ENCODE assay signal across 20 cellular contexts in genomic region chr22:30892731-30893221, GRCh38.
"Had no signal": no experiment of that assay in that cellular context is flagged by ENCODE, and none has a peak within 500 bp of the region (broad histone marks: within the 10 kb centered on the region; RNA-seq: fewer than 3 reads in every experiment).

No MANE protein-coding gene starts in this region.

- H3K4me3 ChIP-seq: ascending aorta, colonic mucosa, dorsolateral prefrontal cortex, esophagus muscularis mucosa, gastrocnemius medialis, prostate gland, tibial artery had no signal

- H3K9me3 ChIP-seq: ascending aorta, colonic mucosa, esophagus muscularis mucosa, gastrocnemius medialis, prostate gland, tibial artery had no signal

- H3K36me3 ChIP-seq: brain microvascular endothelial cell, colonic mucosa, prostate gland had no signal

- H3K4me3 Mint-ChIP-seq: activated B cell treated with CpG ODN at 0.5 μM for 24 hours; activated CD4-positive, alpha-beta memory T cell treated with anti-CD3 and anti-CD28 coated beads for 36 hours; effector memory CD8-positive, alpha-beta T cell; T-helper 1 cell treated with Interleukin-12 subunit alpha and Interleukin-12 subunit beta and Interleukin-4 antibody, amounts not matched to agents 30 μg/mL and 1 μg/mL, for 36 hours had no signal

- H3K4me1 ChIP-seq: ascending aorta, colonic mucosa, esophagus muscularis mucosa, gastrocnemius medialis, prostate gland, tibial artery had no signal

- ATAC-seq: effector memory CD8-positive, alpha-beta T cell; gastrocnemius medialis had no signal

- H3K27me3 Mint-ChIP-seq: activated B cell treated with CpG ODN at 0.5 μM for 24 hours; activated CD4-positive, alpha-beta memory T cell treated with anti-CD3 and anti-CD28 coated beads for 36 hours; effector memory CD8-positive, alpha-beta T cell had no signal

- H3K36me3 Mint-ChIP-seq: activated CD4-positive, alpha-beta memory T cell treated with anti-CD3 and anti-CD28 coated beads for 36 hours had no signal

- H3K27ac ChIP-seq: ascending aorta, brain microvascular endothelial cell, colonic mucosa, esophagus muscularis mucosa, gastrocnemius medialis, prostate gland, tibial artery had no signal

- H3K4me1 Mint-ChIP-seq: activated B cell treated with CpG ODN at 0.5 μM for 24 hours had no signal

- DNase-seq: activated B cell treated with CpG ODN at 0.5 μM for 24 hours; activated CD4-positive, alpha-beta T cell treated with anti-CD3 and anti-CD28 coated beads for 48 hours; activated gamma-delta T cell; activated naive CD4-positive, alpha-beta T cell treated with anti-CD3 and anti-CD28 coated beads, Interleukin-2, amount 50 U/mL, for 16 hours; activated T-cell treated with anti-CD3 and anti-CD28 coated beads for 4 hours; brain microvascular endothelial cell; colonic mucosa; effector memory CD8-positive, alpha-beta T cell; gastrocnemius medialis; hypothalamus; occipital lobe; stimulated activated CD4-positive, alpha-beta T cell treated with anti-CD3 and anti-CD28 coated beads, Interleukin-4, amount 100 ng/mL, for 1 hour; stimulated activated naive CD4-positive, alpha-beta T cell treated with Interleukin-2 at 50 U/mL for 16 hours had no signal

- H3K27me3 ChIP-seq: ascending aorta, brain microvascular endothelial cell, colonic mucosa, dorsolateral prefrontal cortex, esophagus muscularis mucosa, gastrocnemius medialis, tibial artery had no signal

- H3K27ac Mint-ChIP-seq: activated B cell treated with CpG ODN at 0.5 μM for 24 hours; activated CD4-positive, alpha-beta memory T cell treated with anti-CD3 and anti-CD28 coated beads for 36 hours; T-helper 1 cell treated with Interleukin-12 subunit alpha and Interleukin-12 subunit beta and Interleukin-4 antibody, amounts not matched to agents 30 μg/mL and 1 μg/mL, for 36 hours had no signal
